Comparison of ENCODE assay signal across 1 cellular context in the genomic region with DNA sequence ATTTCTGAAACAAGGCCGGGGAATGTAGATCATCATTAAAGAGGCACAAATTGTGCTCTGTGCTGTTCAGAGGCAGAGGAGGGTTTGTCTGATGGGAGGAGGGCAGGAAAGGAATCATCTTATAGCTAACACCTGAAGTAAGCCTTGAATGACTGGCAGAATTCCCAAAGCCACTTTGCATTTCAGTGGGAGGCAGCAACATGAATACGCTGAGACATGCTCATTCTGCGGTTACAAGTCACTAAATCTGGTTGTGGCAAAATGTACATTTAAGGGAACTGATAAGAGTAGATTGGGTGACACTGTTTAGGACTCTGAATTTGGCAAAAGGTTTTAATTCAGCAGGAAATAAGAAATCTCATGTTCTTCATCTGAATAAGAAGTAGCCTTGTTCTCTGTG.
TF ChIP-seq lines count a peak whose summit lies in the region.

No MANE protein-coding gene starts in this region.

TF ChIP-seq in K562, 482 proteins besides CTCF, POLR2A, EP300 and RAD21 (continued from another document):
- TF ChIP-seq TEAD4 (IDR thresholded peaks at IDR 0.05; ENCODE audit: low read length) (peak; percentile 26; the same call in 1 of the 2 replicates), TEAD4 (CRISPR knock-in tag; IDR thresholded peaks at IDR 0.05; ENCODE audit: borderline replicate concordance) (no peak), SREBF2 (CRISPR knock-in tag; IDR thresholded peaks at IDR 0.05) (no peak), KDM1A (IDR thresholded peaks at IDR 0.05) (peak; percentile 76 to 89), NFE2 (IDR thresholded peaks at IDR 0.05; ENCODE audit: low read depth) (peak; percentile 63), SMARCE1 (IDR thresholded peaks at IDR 0.05) (no peak)
